1 cellular context compared by ENCODE assay signal in genomic region chr11:64444838-64445441, GRCh38.
TF ChIP-seq lines count a peak whose summit lies in the region.

No MANE protein-coding gene starts in this region.

TF ChIP-seq in GM23338, 12 proteins besides CTCF, POLR2A, EP300 and RAD21 (continued from another document):
- TF ChIP-seq ZNF462 (CRISPR knock-in tag; IDR thresholded peaks at IDR 0.05) (no peak), ZNF114 (CRISPR knock-in tag; IDR thresholded peaks at IDR 0.05) (no peak), STAT1 (IDR thresholded peaks at IDR 0.05; ENCODE audit: unreplicated experiment) (no peak), ETS1 (IDR thresholded peaks at IDR 0.05) (no peak)
